ENCODE assay signal across 8 cellular contexts in the genomic region with DNA sequence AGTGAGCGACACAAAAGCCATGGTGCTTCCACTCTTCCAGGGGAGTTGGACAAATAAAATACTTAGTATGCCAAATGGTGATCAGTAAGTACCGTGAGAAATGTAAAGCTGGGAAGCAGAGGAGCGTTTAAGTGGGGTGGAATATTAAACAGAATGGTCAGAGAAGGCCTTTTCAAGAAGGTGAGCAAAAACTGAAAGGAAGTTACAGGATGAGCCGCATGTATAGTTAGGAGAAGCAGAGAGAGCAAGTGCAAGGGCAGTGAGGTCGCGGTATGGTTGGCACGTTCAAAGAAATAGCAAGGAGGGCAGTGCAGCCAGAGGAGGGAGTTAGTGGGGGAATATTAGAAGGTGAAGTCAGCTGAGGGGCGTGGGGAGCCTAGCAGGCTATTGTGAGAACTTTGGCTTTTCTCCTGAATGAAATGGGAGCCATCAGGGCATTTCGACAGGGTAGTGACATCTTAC. TPM values are rescaled to one million over a fixed set of nuclear protein-coding genes. Genes with fewer than 3 reads are reported as not detected.
A peak's percentile ranks its signal among the peaks of the same experiment; 100 is the strongest.
DNase-seq lines count a peak whose midpoint lies in the region; ATAC-seq, FAIRE-seq and TF ChIP-seq lines count a peak whose summit lies in the region.

No MANE protein-coding gene starts in this region.

- no peak for TF ChIP-seq CTCF in HL-60 (IDR thresholded peaks at IDR 0.05; ENCODE audit: insufficient read depth, low read length)
- no peak for TF ChIP-seq CTCF in astrocyte (IDR thresholded peaks at IDR 0.05; ENCODE audit: insufficient read depth, low read depth, low read length)
- TF ChIP-seq CTCF in right lobe of liver (IDR thresholded peaks at IDR 0.05): no peak
- no peak for TF ChIP-seq CTCF in upper lobe of left lung (IDR thresholded peaks at IDR 0.05)

- H3K4me1 ChIP-seq in BLaER1 treated with 17β-estradiol and CSF1 and Interleukin-3, amounts not matched to agents 10 nM and 100 nM: peaks cover 50 to 60% (median 56%) of the 10 kb centered on the region in 10 experiments
- H3K4me1 ChIP-seq in astrocyte (ENCODE audit: insufficient read depth, low read length): peaks cover 37% of the 10 kb centered on the region
- peaks cover 0 to 41% (median 16%) of the 10 kb centered on the region in 4 donors for H3K4me1 ChIP-seq in right lobe of liver
- peaks cover 40 to 67% (median 47%) of the 10 kb centered on the region in 4 donors for H3K4me1 ChIP-seq in upper lobe of left lung

- TF ChIP-seq POLR2A in right lobe of liver (IDR thresholded peaks at IDR 0.05) (no peak), upper lobe of left lung (IDR thresholded peaks at IDR 0.05) (no peak)

- intact Hi-C loops in right lobe of liver (cut with DNase I): no loop called here

- H3K4me3 ChIP-seq in BLaER1 treated with 17β-estradiol and CSF1 and Interleukin-3, amounts not matched to agents 10 nM and 100 nM: peak overlapping the region; percentile 91 to 100 (median 96)
- H3K4me3 ChIP-seq in HL-60 (replicated peaks; ENCODE audit: insufficient read depth, low read length) (peak overlapping the region; percentile 75), astrocyte (ENCODE audit: insufficient read depth, low read depth, low read length) (peak overlapping the region; percentile 80), right lobe of liver (peak overlapping the region; percentile 84 to 98 (median 97)), upper lobe of left lung (peak overlapping the region; percentile 61 to 99 (median 80))

- 36% methylated on average over 8 of the region's 9 CpGs for WGBS in right lobe of liver (ENCODE audit: insufficient coverage, low coverage, low lambda C conversion rate, missing lambda C conversion rate)
- 39 to 44% methylated on average over 9 of the region's 9 CpGs for WGBS in upper lobe of left lung, 2 donors

- DNase-seq in HL-60 (ENCODE audit: low read depth in 1 of 2, low spot score in 1 of 2) (no peak), astrocyte (ENCODE audit: low read depth) (no peak), right lobe of liver (no peak), upper lobe of left lung (no peak), HCEC 1CT (no peak), OCI-M2 (lab: John Stamatoyannopoulos, UW; ENCODE audit: unreplicated experiment) (no peak), cerebellum (ENCODE audit: low spot score) (no peak)

- peaks cover 59% of the 10 kb centered on the region for H3K79me2 ChIP-seq in astrocyte (ENCODE audit: insufficient read depth, low read length)

- FAIRE-seq in astrocyte (lab: Jason Lieb, UNC): no peak

- no peaks in the 10 kb centered on the region for H3K9me3 Mint-ChIP-seq in astrocyte (ENCODE audit: unreplicated experiment)

- no peaks in the 10 kb centered on the region for H3K27me3 Mint-ChIP-seq in astrocyte (ENCODE audit: low read depth, unreplicated experiment)

- peak overlapping the region; percentile 15 for H3K27ac Mint-ChIP-seq in astrocyte (ENCODE audit: unreplicated experiment)

- no peak for ATAC-seq in right lobe of liver
- no peak for ATAC-seq in upper lobe of left lung (ENCODE audit: low FRiP score in 2 of 2)

- no peaks in the 10 kb centered on the region for H3K27me3 ChIP-seq in BLaER1 treated with 17β-estradiol and CSF1 and Interleukin-3, amounts not matched to agents 10 nM and 100 nM
- H3K27me3 ChIP-seq in HL-60 (ENCODE audit: insufficient read depth, poor library complexity, severe bottlenecking) (no peaks in the 10 kb centered on the region), astrocyte (ENCODE audit: insufficient read depth, low read length) (no peaks in the 10 kb centered on the region), right lobe of liver (no peaks in the 10 kb centered on the region), upper lobe of left lung (no peaks in the 10 kb centered on the region)

- H3K9ac ChIP-seq in BLaER1 treated with 17β-estradiol and CSF1 and Interleukin-3, amounts not matched to agents 10 nM and 100 nM: peak overlapping the region; percentile 94 to 100 (median 99)
- H3K9ac ChIP-seq in astrocyte (ENCODE audit: low read length): peak overlapping the region; percentile 90

- no peak for TF ChIP-seq EP300 in upper lobe of left lung (IDR thresholded peaks at IDR 0.05)

- peak overlapping the region; percentile 89 to 99 (median 98) for H3K4me2 ChIP-seq in BLaER1 treated with 17β-estradiol and CSF1 and Interleukin-3, amounts not matched to agents 10 nM and 100 nM
- peak overlapping the region; percentile 97 for H3K4me2 ChIP-seq in astrocyte (ENCODE audit: low read length)

- H4K20me1 ChIP-seq in BLaER1 treated with 17β-estradiol and CSF1 and Interleukin-3, amounts not matched to agents 10 nM and 100 nM: peaks cover 34 to 64% (median 37%) of the 10 kb centered on the region in 11 experiments
- peaks cover 40% of the 10 kb centered on the region for H4K20me1 ChIP-seq in astrocyte (ENCODE audit: insufficient read depth, low read length)

- peaks cover 16% of the 10 kb centered on the region for H3K36me3 Mint-ChIP-seq in astrocyte (ENCODE audit: low read depth, unreplicated experiment)

- H3K4me3 Mint-ChIP-seq in astrocyte (ENCODE audit: unreplicated experiment): peak overlapping the region; percentile 88

- H3K9me3 ChIP-seq in BLaER1 treated with 17β-estradiol and CSF1 and Interleukin-3, amounts not matched to agents 10 nM and 100 nM (replicated peaks in 1 of 11): no peaks in the 10 kb centered on the region
- H3K9me3 ChIP-seq in astrocyte (ENCODE audit: insufficient read depth, low read depth, low read length) (no peaks in the 10 kb centered on the region), right lobe of liver (no peaks in the 10 kb centered on the region), upper lobe of left lung (no peaks in the 10 kb centered on the region)

- peak overlapping the region; percentile 94 for H2AFZ ChIP-seq in astrocyte (ENCODE audit: low read depth, low read length)

- H3K4me1 Mint-ChIP-seq in astrocyte (ENCODE audit: low read depth, unreplicated experiment): peaks cover 35% of the 10 kb centered on the region

- H3K36me3 ChIP-seq in BLaER1 treated with 17β-estradiol and CSF1 and Interleukin-3, amounts not matched to agents 10 nM and 100 nM: peaks cover 36 to 59% (median 50%) of the 10 kb centered on the region in 11 experiments
- H3K36me3 ChIP-seq in astrocyte (ENCODE audit: insufficient read depth, low read length) (peaks cover 22% of the 10 kb centered on the region), right lobe of liver (peaks cover 0 to 14% (median 5%) of the 10 kb centered on the region in 4 donors), upper lobe of left lung (peaks cover 4 to 36% (median 22%) of the 10 kb centered on the region in 4 donors)

- peak overlapping the region in 10 of 11 experiments; percentile 90 to 100 (median 98); a peak in 14 of 22 replicates for H3K27ac ChIP-seq in BLaER1 treated with 17β-estradiol and CSF1 and Interleukin-3, amounts not matched to agents 10 nM and 100 nM
- H3K27ac ChIP-seq in HL-60 (replicated peaks) (peak overlapping the region; percentile 99), astrocyte (ENCODE audit: low read depth, low read length) (peak overlapping the region; percentile 79), right lobe of liver (peak overlapping the region; percentile 86 to 93 (median 91)), upper lobe of left lung (peak overlapping the region; percentile 93 to 99 (median 94))

RNA-seq across cellular contexts. Expression of a gene that starts 0.7 kb away (rescaled TPM):
- total RNA-seq in astrocyte (175 and 202 TPM in 2 replicates), right lobe of liver (100 to 1,000 TPM in 2 of 6 experiments, 10 to 100 TPM in 4; 64.4 to 142 (median 76.9) TPM), upper lobe of left lung (100 to 1,000 TPM in 5 of 6 donors, 10 to 100 TPM in 1; 98.0 to 225 (median 161) TPM), cerebellum (89.9 TPM)

RNA-seq across cellular contexts. Expression of a gene that starts 4.2 kb away (rescaled TPM):
- total RNA-seq in astrocyte (26.9 and 31.6 TPM in 2 replicates), right lobe of liver (10 to 100 TPM in 5 of 6 experiments, 1 to 10 TPM in 1; 8.9 to 27.5 (median 12.0) TPM), upper lobe of left lung (10 to 100 TPM; 12.9 to 30.4 (median 16.6) TPM), cerebellum (14.2 TPM)

RNA-seq across cellular contexts. Expression of a gene that starts 5.0 kb away (rescaled TPM):
- total RNA-seq in astrocyte: 56.6 and 56.9 TPM in 2 replicates
- total RNA-seq in right lobe of liver: 10 to 100 TPM; 13.4 to 49.5 (median 18.5) TPM
- total RNA-seq in upper lobe of left lung: 10 to 100 TPM; 11.5 to 33.0 (median 18.1) TPM
- 59.3 TPM for total RNA-seq in cerebellum

RNA-seq across cellular contexts. Expression of a gene that starts 17.4 kb away (rescaled TPM):
- total RNA-seq in astrocyte (4.2 and 4.3 TPM in 2 replicates), right lobe of liver (1 to 10 TPM; 2.2 to 8.4 (median 3.5) TPM), upper lobe of left lung (10 to 100 TPM in 3 of 6 donors, 1 to 10 TPM in 3; 7.3 to 14.5 (median 10.0) TPM), cerebellum (5.2 TPM)

RNA-seq across cellular contexts. Expression of a gene that starts 27.3 kb away (rescaled TPM):
- 31.0 and 36.1 TPM in 2 replicates for total RNA-seq in astrocyte
- total RNA-seq in right lobe of liver: 10 to 100 TPM; 12.4 to 18.9 (median 14.8) TPM
- 10 to 100 TPM; 16.9 to 46.1 (median 24.1) TPM for total RNA-seq in upper lobe of left lung
- total RNA-seq in cerebellum: 14.0 TPM
